In genomic region chr16:28443943-28444342, GRCh38 we compare ENCODE assay signal across 11 cellular contexts. TPM values are rescaled to one million over a fixed set of nuclear protein-coding genes. Genes with fewer than 3 reads are reported as not detected.
"Had no signal": no experiment of that assay in that cellular context is flagged by ENCODE, and none has a peak within 500 bp of the region (broad histone marks: within the 10 kb centered on the region; RNA-seq: fewer than 3 reads in every experiment).

No MANE protein-coding gene starts in this region.

RNA-seq across cellular contexts. Expression of gene NPIPB7, which starts 28.2 kb away (rescaled TPM):
- total RNA-seq: NCI-H460, PC-3, PC-9, Peyer's patch, Right ventricle myocardium inferior, Right ventricle myocardium superior, RPMI7951, SJCRH30, SJSA1, SK-MEL-5 had no signal

RNA-seq across cellular contexts. Expression of gene APOBR, which starts 50.5 kb away (rescaled TPM):
- total RNA-seq: RPMI7951, SJCRH30, SJSA1 had no signal
- polyA plus RNA-seq: SK-N-SH had no signal
